Comparison of ENCODE assay signal across 8 cellular contexts in the genomic region with DNA sequence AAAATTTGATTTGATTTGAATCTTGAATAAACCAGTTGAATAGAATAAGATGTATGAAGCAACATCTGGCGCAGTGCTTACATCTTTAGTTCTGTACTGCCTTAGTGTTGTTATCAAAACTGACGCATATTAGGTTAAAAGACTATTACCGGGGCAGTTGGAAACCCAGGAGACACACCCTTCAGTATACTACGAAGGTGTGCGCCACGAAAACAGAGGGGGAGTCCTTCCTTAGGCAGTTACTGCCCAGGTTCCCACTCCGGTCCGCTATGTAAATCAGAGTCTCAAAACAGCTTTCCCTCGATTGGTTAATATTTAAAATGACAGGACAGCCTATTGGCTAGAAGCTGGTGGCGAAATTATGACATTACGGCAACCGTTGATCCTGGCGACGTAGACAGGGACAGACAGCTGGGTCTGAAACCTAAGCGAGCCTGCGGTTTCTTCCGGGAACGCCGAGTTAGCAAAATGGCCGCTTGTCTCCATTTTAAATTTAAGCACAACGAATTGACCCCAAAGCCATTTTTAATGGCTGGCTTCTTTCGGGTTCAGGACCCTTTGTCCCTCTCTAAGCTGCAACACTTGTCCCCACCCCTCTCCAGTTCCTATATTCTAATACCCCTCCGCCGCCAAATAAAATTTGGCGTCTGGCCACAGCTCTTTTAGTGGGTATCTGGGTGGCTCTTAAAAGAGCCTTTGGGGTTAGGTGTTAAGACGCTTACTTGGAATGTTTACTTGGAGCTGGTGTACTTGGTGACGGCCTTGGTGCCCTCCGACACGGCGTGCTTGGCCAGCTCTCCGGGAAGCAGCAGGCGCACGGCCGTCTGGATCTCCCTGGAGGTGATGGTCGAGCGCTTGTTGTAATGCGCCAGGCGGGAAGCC. TPM values are rescaled to one million over a fixed set of nuclear protein-coding genes. Genes with fewer than 3 reads are reported as not detected.
DNase-seq lines count a peak whose midpoint lies in the region; ATAC-seq and TF ChIP-seq lines count a peak whose summit lies in the region.

No MANE protein-coding gene starts in this region.

- H3K27ac Mint-ChIP-seq in activated T-cell treated with anti-CD3 and anti-CD28 coated beads, Interleukin-2, amount 50 U/mL, for 24 hours, result peak overlapping the region; percentile 99

- no peak for TF ChIP-seq CTCF in PC-3 (conservative IDR thresholded peaks at IDR 0.05; ENCODE audit: low read depth, low read length)

- peaks cover 49% of the 10 kb centered on the region for H3K4me1 ChIP-seq in PC-3 (ENCODE audit: insufficient read depth, low read length)

- peak overlapping the region; percentile 94 for H3K27ac ChIP-seq in PC-3 (ENCODE audit: low read length)

- H3K9me3 ChIP-seq in PC-3 (ENCODE audit: low read length), result no peaks in the 10 kb centered on the region

- no peaks in the 10 kb centered on the region for H3K9me3 Mint-ChIP-seq in activated T-cell treated with anti-CD3 and anti-CD28 coated beads, Interleukin-2, amount 50 U/mL, for 24 hours

- intact Hi-C loops in PC-3 (cut with micrococcal nuclease), result loop anchor here (1.0 to 10.0 kb wide), 7 partner anchors 19 to 1712 kb away; a partner anchor contains a TSS

- H3K9ac ChIP-seq in PC-3 (ENCODE audit: low read length), result peak overlapping the region; percentile 89

- BruUV-seq in PC-3 (replicated peaks; lab: Mats Ljungman, UMichigan), result TSS peak; percentile 81

- H3K36me3 Mint-ChIP-seq in activated T-cell treated with anti-CD3 and anti-CD28 coated beads, Interleukin-2, amount 50 U/mL, for 24 hours (ENCODE audit: low read depth), result peaks cover 43% of the 10 kb centered on the region

- peaks cover 9% of the 10 kb centered on the region for H3K36me3 ChIP-seq in PC-3 (ENCODE audit: low read depth, low read length)

- H3F3A ChIP-seq in PC-3 (ENCODE audit: low read length, unreplicated experiment), result peaks cover 5% of the 10 kb centered on the region

- CTCF ChIA-PET in PC-3 (lab: Charles Lee), result interaction anchor here (0.6 kb wide), 1 partner anchor 55 kb away, joined by 3 read pairs; no protein-coding TSS in a partner anchor

- H3K4me1 Mint-ChIP-seq in activated T-cell treated with anti-CD3 and anti-CD28 coated beads, Interleukin-2, amount 50 U/mL, for 24 hours (ENCODE audit: low read depth), result peaks cover 45% of the 10 kb centered on the region

- peak overlapping the region; percentile 80 for H3K4me2 ChIP-seq in PC-3 (ENCODE audit: low read length)

- H3K4me3 ChIP-seq in Jurkat, Clone E6-1 (ENCODE audit: low read length), result peak overlapping the region; percentile 60
- peak overlapping the region; percentile 96 for H3K4me3 ChIP-seq in PC-3 (ENCODE audit: low read length)

- DNase-seq in DMS153 (lab: John Stamatoyannopoulos, UW) (peak; percentile 99), PC-3 (peak; percentile 99), erythroblast (lab: John Stamatoyannopoulos, UW) (peak; percentile 98 to 99), mucosa of gallbladder (ENCODE audit: low spot score) (peak; percentile 98)
- peak; percentile 100 for DNase-seq in Jurkat, Clone E6-1 (ENCODE audit: low read depth, low spot score)
- DNase-seq in activated T-cell treated with anti-CD3 and anti-CD28 coated beads, Interleukin-2, amount 50 U/mL, for 24 hours, result peak; percentile 84
- peak; percentile 85 for DNase-seq in stimulated activated CD8-positive, alpha-beta memory T cell treated with anti-CD3 and anti-CD28 coated beads, Interleukin-4, amount 100 ng/mL, for 24 hours (ENCODE audit: low read depth)

- ATAC-seq in GM21619 (IDR thresholded peaks at IDR 0.05; ENCODE audit: unreplicated experiment) (peak; percentile 48), PC-3 (peak; percentile 50)

- no peaks in the 10 kb centered on the region for H3K9me2 ChIP-seq in PC-3 (replicated peaks; ENCODE audit: low read length)

- H3K27me3 Mint-ChIP-seq in activated T-cell treated with anti-CD3 and anti-CD28 coated beads, Interleukin-2, amount 50 U/mL, for 24 hours, result no peaks in the 10 kb centered on the region

- H2AFZ ChIP-seq in PC-3 (ENCODE audit: low read length), result no peak overlapping the region

- no peaks in the 10 kb centered on the region for H3K27me3 ChIP-seq in PC-3 (ENCODE audit: low read length)

- peak overlapping the region; percentile 98 for H3K4me3 Mint-ChIP-seq in activated T-cell treated with anti-CD3 and anti-CD28 coated beads, Interleukin-2, amount 50 U/mL, for 24 hours

- peaks cover 38% of the 10 kb centered on the region for H4K20me1 ChIP-seq in PC-3 (ENCODE audit: low read length)

- POLR2A ChIA-PET in PC-3 (lab: Charles Lee; ENCODE audit: unreplicated experiment), result interaction anchor here (0.5 to 5.2 kb wide), 26 partner anchors 13 to 1770 kb away, joined by 3 to 174 read pairs (median 6); a partner anchor contains a TSS

- TF ChIP-seq POLR2A in erythroblast (IDR thresholded peaks at IDR 0.05; ENCODE audit: low read length), result peak; percentile 82

- peaks cover 55% of the 10 kb centered on the region for H3K79me2 ChIP-seq in PC-3 (ENCODE audit: low read length)

RNA-seq across cellular contexts. Expression of a gene that starts 35.8 kb away (rescaled TPM):
- not detected for polyA plus RNA-seq in Jurkat, Clone E6-1 (2012; ENCODE audit: insufficient read depth, insufficient read length)
- total RNA-seq in PC-3 (2014; rRNA removed) (not detected in 2 replicates), mucosa of gallbladder (19.1 TPM)

Comparison
In these comparisons a context has a peak if more than half of its experiments do, and no peak if none do; other contexts are left out.
1. Peak in every context shown above with its lines: DNase-seq, ATAC-seq, H3K4me3 ChIP-seq and H3K27ac ChIP-seq.
2. RNA of a gene that starts 35.8 kb away (total RNA-seq): 19.1 TPM in mucosa of gallbladder (single experiment); not detected in PC-3; every median in the first group is over 10 times any median in the second.